ENCODE assay signal across 8 cellular contexts in genomic region chr11:65083134-65083833, GRCh38. TPM values are rescaled to one million over a fixed set of nuclear protein-coding genes. Genes with fewer than 3 reads are reported as not detected.
A peak's percentile ranks its signal among the peaks of the same experiment; 100 is the strongest.
DNase-seq lines count a peak whose midpoint lies in the region; ATAC-seq and TF ChIP-seq lines count a peak whose summit lies in the region.

No MANE protein-coding gene starts in this region.

- peak overlapping the region; percentile 92 for H3K4me2 ChIP-seq in OCI-LY3 (ENCODE audit: low read length)

- H3K9ac ChIP-seq in OCI-LY3 (ENCODE audit: low read length): peak overlapping the region; percentile 97

- CTCF ChIA-PET in BJ (lab: Yijun Ruan, JAX): interaction anchor here (1.1 to 1.8 kb wide), 3 partner anchors 27 to 69 kb away, joined by 3 to 5 read pairs (median 4); partner anchors contain the start of gene ARL2

- no peak for TF ChIP-seq CTCF in BJ (IDR thresholded peaks at IDR 0.05; ENCODE audit: insufficient read depth, low read depth, low read length)
- TF ChIP-seq CTCF in OCI-LY3 (IDR thresholded peaks at IDR 0.05; ENCODE audit: low read depth, low read length): no peak
- TF ChIP-seq CTCF in esophagus muscularis mucosa (IDR thresholded peaks at IDR 0.05): no peak
- TF ChIP-seq CTCF in sigmoid colon (IDR thresholded peaks at IDR 0.05): no peak

- H3K36me3 ChIP-seq in BJ (ENCODE audit: control insufficient read depth, insufficient read depth, low read length): peaks cover 21% of the 10 kb centered on the region
- H3K36me3 ChIP-seq in OCI-LY3 (replicated peaks; ENCODE audit: low read depth, low read length): peaks cover 58% of the 10 kb centered on the region
- peaks cover 15 to 34% (median 32%) of the 10 kb centered on the region in 4 donors for H3K36me3 ChIP-seq in esophagus muscularis mucosa
- H3K36me3 ChIP-seq in sigmoid colon: peaks cover 8 to 33% (median 21%) of the 10 kb centered on the region in 4 donors

- ATAC-seq in GM21526 (IDR thresholded peaks at IDR 0.05; ENCODE audit: low FRiP score, unreplicated experiment): peak; percentile 16

- DNase-seq in BJ (ENCODE audit: low read depth) (no peak), esophagus muscularis mucosa (ENCODE audit: extremely low spot score) (no peak), sigmoid colon (no peak), HUDEP-2 (lab: John Stamatoyannopoulos, UW; ENCODE audit: unreplicated experiment in 76 of 76) (no peak), NCI-H446 (lab: John Stamatoyannopoulos, UW) (no peak), hypothalamus (lab: John Stamatoyannopoulos, UW) (no peak)

- H3K27ac ChIP-seq in OCI-LY3 (ENCODE audit: low read length) (peak overlapping the region; percentile 74), esophagus muscularis mucosa (replicated peaks in 1 of 4) (peak overlapping the region; percentile 90 to 97 (median 92)), sigmoid colon (peak overlapping the region; percentile 88 to 95 (median 92))

- peaks cover 68% of the 10 kb centered on the region for H3K79me2 ChIP-seq in OCI-LY3 (ENCODE audit: low read length)

- peak overlapping the region; percentile 50 for H3K4me3 ChIP-seq in BJ (ENCODE audit: low read depth, low read length)
- H3K4me3 ChIP-seq in OCI-LY3 (ENCODE audit: low read length): peak overlapping the region; percentile 97
- peak overlapping the region; percentile 64 to 93 (median 83) for H3K4me3 ChIP-seq in esophagus muscularis mucosa
- H3K4me3 ChIP-seq in sigmoid colon: peak overlapping the region; percentile 78 to 84 (median 82)

- peaks cover 7% of the 10 kb centered on the region; the same call in 1 of the 2 replicates for H4K20me1 ChIP-seq in OCI-LY3 (ENCODE audit: insufficient read depth, low read length)

- H2AFZ ChIP-seq in OCI-LY3 (ENCODE audit: low read depth, low read length): peak overlapping the region; percentile 65

- peaks cover 26% of the 10 kb centered on the region for H3K4me1 ChIP-seq in OCI-LY3 (ENCODE audit: low read length)
- peaks cover 17 to 24% (median 21%) of the 10 kb centered on the region in 4 donors for H3K4me1 ChIP-seq in esophagus muscularis mucosa
- peaks cover 0 to 23% (median 20%) of the 10 kb centered on the region in 4 donors for H3K4me1 ChIP-seq in sigmoid colon

- H3K9me3 ChIP-seq in OCI-LY3 (ENCODE audit: insufficient read depth, low read length) (no peaks in the 10 kb centered on the region), esophagus muscularis mucosa (no peaks in the 10 kb centered on the region), sigmoid colon (no peaks in the 10 kb centered on the region)

- 7% methylated on average over 13 of the region's 13 CpGs for WGBS in esophagus muscularis mucosa
- WGBS in sigmoid colon, 2 donors: 3 to 7% methylated on average over 13 of the region's 13 CpGs

- no peak for TF ChIP-seq EP300 in esophagus muscularis mucosa (IDR thresholded peaks at IDR 0.05)
- no peak for TF ChIP-seq EP300 in sigmoid colon (IDR thresholded peaks at IDR 0.05)

- H3K27me3 ChIP-seq in BJ (ENCODE audit: control insufficient read depth, insufficient read depth, low read length) (no peaks in the 10 kb centered on the region), OCI-LY3 (ENCODE audit: low read depth, low read length) (no peaks in the 10 kb centered on the region), esophagus muscularis mucosa (no peaks in the 10 kb centered on the region), sigmoid colon (no peaks in the 10 kb centered on the region)

- POLR2A ChIA-PET in BJ (lab: Charles Lee): no interaction called here

- TF ChIP-seq POLR2A in esophagus muscularis mucosa (IDR thresholded peaks at IDR 0.05; ENCODE audit: low read depth) (no peak), sigmoid colon (IDR thresholded peaks at IDR 0.05) (no peak)

- intact Hi-C loops in esophagus muscularis mucosa (cut with DNase I) (loop anchor here (5.0 kb wide), 2 partner anchors 36 to 71 kb away; partner anchors contain the start of gene ARL2), sigmoid colon (cut with DNase I) (loop anchor here (5.0 kb wide), 1 partner anchor 56 kb away; the partner anchor contains the start of gene SNX15)

RNA-seq across cellular contexts. Expression of gene CDCA5, which starts 0.6 kb away (rescaled TPM):
- polyA plus RNA-seq in BJ (2011; rRNA removed) (10.7 and 11.9 TPM in 2 replicates), sigmoid colon (10 to 100 TPM in 1 of 3 donors, 1 to 10 TPM in 2; 1.2 to 21.5 (median 6.0) TPM)
- polyA minus RNA-seq in BJ (2011; rRNA and poly(A)+ RNA removed): 7.4 and 11.1 TPM in 2 replicates
- total RNA-seq in esophagus muscularis mucosa (1 to 10 TPM in 1 of 4 donors, under 1 TPM in 3; 0.33 to 1.1 (median 0.38) TPM), sigmoid colon (1 to 10 TPM in 2 of 4 donors, under 1 TPM in 1, not detected in 1; 0.33 to 7.5 (median 3.3) TPM)

RNA-seq across cellular contexts. Expression of gene ZFPL1, which starts 0.7 kb away (rescaled TPM):
- 41.7 and 91.8 TPM in 2 replicates for polyA plus RNA-seq in BJ (2011; rRNA removed)
- polyA minus RNA-seq in BJ (2011; rRNA and poly(A)+ RNA removed): 44.0 and 56.3 TPM in 2 replicates
- 10 to 100 TPM; 24.1 to 50.7 (median 43.7) TPM for total RNA-seq in esophagus muscularis mucosa
- total RNA-seq in sigmoid colon: 10 to 100 TPM; 26.1 to 38.8 (median 36.9) TPM
- 10 to 100 TPM; 48.6 to 61.5 (median 52.9) TPM for polyA plus RNA-seq in sigmoid colon

RNA-seq across cellular contexts. Expression of gene VPS51, which starts 12.7 kb away (rescaled TPM):
- polyA plus RNA-seq in BJ (2011; rRNA removed): 61.8 and 86.2 TPM in 2 replicates
- 125 and 171 TPM in 2 replicates for polyA minus RNA-seq in BJ (2011; rRNA and poly(A)+ RNA removed)
- total RNA-seq in esophagus muscularis mucosa: 100 to 1,000 TPM; 185 to 414 (median 237) TPM
- total RNA-seq in sigmoid colon: 100 to 1,000 TPM; 211 to 752 (median 281) TPM
- polyA plus RNA-seq in sigmoid colon: 100 to 1,000 TPM in 2 of 3 donors, 10 to 100 TPM in 1; 86.2 to 180 (median 108) TPM

RNA-seq across cellular contexts. Expression of gene NAALADL1, which starts 24.9 kb away (rescaled TPM):
- polyA plus RNA-seq in BJ (2011; rRNA removed) (25.4 and 38.7 TPM in 2 replicates), sigmoid colon (10 to 100 TPM in 2 of 3 donors, 1 to 10 TPM in 1; 8.8 to 26.4 (median 16.2) TPM)
- 7.6 and 13.9 TPM in 2 replicates for polyA minus RNA-seq in BJ (2011; rRNA and poly(A)+ RNA removed)
- total RNA-seq in esophagus muscularis mucosa (10 to 100 TPM; 22.8 to 43.7 (median 31.0) TPM), sigmoid colon (10 to 100 TPM; 29.9 to 73.1 (median 46.2) TPM)

RNA-seq across cellular contexts. Expression of gene TM7SF2, which starts 28.4 kb away (rescaled TPM):
- polyA plus RNA-seq in BJ (2011; rRNA removed) (5.0 and 8.2 TPM in 2 replicates), sigmoid colon (10 to 100 TPM in 2 of 3 donors, 1 to 10 TPM in 1; 3.6 to 43.2 (median 10.2) TPM)
- 2.4 and 3.6 TPM in 2 replicates for polyA minus RNA-seq in BJ (2011; rRNA and poly(A)+ RNA removed)
- total RNA-seq in esophagus muscularis mucosa (10 to 100 TPM in 3 of 4 donors, 1 to 10 TPM in 1; 8.8 to 17.2 (median 12.1) TPM), sigmoid colon (10 to 100 TPM; 15.6 to 20.3 (median 17.5) TPM)
